Comparison of ENCODE assay signal across 20 cellular contexts in genomic region chr3:100076544-100077529, GRCh38. TPM values are rescaled to one million over a fixed set of nuclear protein-coding genes. Genes with fewer than 3 reads are reported as not detected.
DNase-seq lines count a peak whose midpoint lies in the region; ATAC-seq, FAIRE-seq and TF ChIP-seq lines count a peak whose summit lies in the region.
"Had no signal": no experiment of that assay in that cellular context is flagged by ENCODE, and none has a peak within 500 bp of the region (broad histone marks: within the 10 kb centered on the region; RNA-seq: fewer than 3 reads in every experiment).

No MANE protein-coding gene starts in this region.

- H3K36me3 ChIP-seq in esophagus muscularis mucosa (no peaks in the 10 kb centered on the region), mesendoderm (ENCODE audit: control insufficient read depth, insufficient read depth, low read length) (no peaks in the 10 kb centered on the region), thyroid gland (no peaks in the 10 kb centered on the region)

- DNase-seq in NCI-H146 (lab: John Stamatoyannopoulos, UW) = peak; percentile 2
- DNase-seq in NCI-H146 treated with DMSO at 0.1 percent for 48 hours (lab: John Stamatoyannopoulos, UW; ENCODE audit: unreplicated experiment) = no peak
- DNase-seq in esophagus muscularis mucosa (ENCODE audit: extremely low spot score) = no peak
- DNase-seq in mesendoderm = peak; percentile 54
- DNase-seq in thyroid gland = peak in 1 of 2 donors; percentile 25
- DNase-seq in H54 (ENCODE audit: insufficient read length, low spot score) = no peak
- DNase-seq: activated naive CD4-positive, alpha-beta T cell treated with anti-CD3 and anti-CD28 coated beads, Interleukin-2, amount 50 U/mL, for 16 hours; EL; naive B cell; NCI-H1092; NCI-H524 treated with DMSO at 0.1 percent for 48 hours; T-helper 9 cell had no signal

- no peak overlapping the region for H2AK5ac ChIP-seq in mesendoderm (ENCODE audit: low read length)

- no peak overlapping the region for H3K4ac ChIP-seq in mesendoderm (ENCODE audit: low read depth, low read length)

- no peak for ATAC-seq in GM18517 (IDR thresholded peaks at IDR 0.05; ENCODE audit: unreplicated experiment)
- no peak for ATAC-seq in HG03045 (IDR thresholded peaks at IDR 0.05; ENCODE audit: unreplicated experiment)
- ATAC-seq: HCT116 had no signal

- H3K56ac ChIP-seq in mesendoderm (ENCODE audit: low read length) = peak overlapping the region; percentile 45

- TF ChIP-seq EP300 in esophagus muscularis mucosa (IDR thresholded peaks at IDR 0.05) = no peak

- H3K18ac ChIP-seq in mesendoderm (ENCODE audit: low read length) = no peak overlapping the region

- TF ChIP-seq POLR2A in esophagus muscularis mucosa (IDR thresholded peaks at IDR 0.05; ENCODE audit: low read depth) = no peak
- no peak for TF ChIP-seq POLR2A in thyroid gland (IDR thresholded peaks at IDR 0.05)
- no peak for TF ChIP-seq POLR2A in H54 (IDR thresholded peaks at IDR 0.05; ENCODE audit: low read depth, low read length)

- no peaks in the 10 kb centered on the region for H3K79me2 ChIP-seq in mesendoderm (ENCODE audit: control insufficient read depth, insufficient read depth, low read length)

- H3K4me3 ChIP-seq in esophagus muscularis mucosa (no peak overlapping the region), mesendoderm (ENCODE audit: low read length) (no peak overlapping the region), thyroid gland (replicated peaks in 1 of 3) (no peak overlapping the region)
- H3K4me3 ChIP-seq: skin epidermis had no signal

- H4K5ac ChIP-seq in mesendoderm (ENCODE audit: low read length) = no peak overlapping the region

- H3K23ac ChIP-seq in mesendoderm (ENCODE audit: low read length) = no peak overlapping the region

- H4K8ac ChIP-seq in mesendoderm (ENCODE audit: low read depth, low read length) = no peak overlapping the region

- H3K27ac ChIP-seq in esophagus muscularis mucosa (replicated peaks in 1 of 4) (peak overlapping the region; percentile 2 to 47 (median 24)), mesendoderm (ENCODE audit: low read depth, low read length) (no peak overlapping the region), thyroid gland (peak overlapping the region in 2 of 3 donors; percentile 33 to 35)
- H3K27ac ChIP-seq: 22Rv1 had no signal

- no peak overlapping the region for H2BK120ac ChIP-seq in mesendoderm (ENCODE audit: low read depth, low read length)

- H2BK15ac ChIP-seq in mesendoderm (replicated peaks; ENCODE audit: low read depth) = no peak overlapping the region

- H3K9me3 ChIP-seq in esophagus muscularis mucosa (no peaks in the 10 kb centered on the region), thyroid gland (no peaks in the 10 kb centered on the region)

- no peak overlapping the region for H2BK5ac ChIP-seq in mesendoderm (ENCODE audit: low read length)

- no peaks in the 10 kb centered on the region for H3K79me1 ChIP-seq in mesendoderm (ENCODE audit: low read length)

- no peak overlapping the region for H3K9ac ChIP-seq in mesendoderm (ENCODE audit: low read length)

- H3K4me2 ChIP-seq in mesendoderm (ENCODE audit: low read length) = no peak overlapping the region

- WGBS in esophagus muscularis mucosa = 59% methylated on average over 8 of the region's 8 CpGs
- WGBS in mesendoderm (ENCODE audit: extremely low coverage, insufficient coverage, low lambda C conversion rate) = no CpG with 5 or more reads among the region's 8 CpGs
- WGBS in thyroid gland, 2 donors = 48 to 58% methylated on average over 8 of the region's 8 CpGs

- no peak for FAIRE-seq in H54 (lab: Jason Lieb, UNC)
- FAIRE-seq: colon, GM12892 had no signal

- H3K27me3 ChIP-seq in esophagus muscularis mucosa (no peaks in the 10 kb centered on the region), mesendoderm (ENCODE audit: insufficient read depth, low read length, poor library complexity) (no peaks in the 10 kb centered on the region), thyroid gland (no peaks in the 10 kb centered on the region)

- H3K4me1 ChIP-seq in esophagus muscularis mucosa = peaks cover 28 to 48% (median 40%) of the 10 kb centered on the region in 4 donors
- peaks cover 5% of the 10 kb centered on the region for H3K4me1 ChIP-seq in mesendoderm (ENCODE audit: control insufficient read depth, low read depth, low read length)
- H3K4me1 ChIP-seq in thyroid gland = peaks cover 10 to 15% of the 10 kb centered on the region in 2 donors

- intact Hi-C loops in esophagus muscularis mucosa (cut with DNase I) = no loop called here
- intact Hi-C loops in thyroid gland (cut with DNase I) = no loop called here

- TF ChIP-seq CTCF in esophagus muscularis mucosa (IDR thresholded peaks at IDR 0.05) = no peak
- no peak for TF ChIP-seq CTCF in thyroid gland (IDR thresholded peaks at IDR 0.05)

RNA-seq across cellular contexts. Expression of gene FILIP1L, which starts 37.5 kb away (rescaled TPM):
- total RNA-seq in esophagus muscularis mucosa (100 to 1,000 TPM; 120 to 134 (median 127) TPM), thyroid gland (10 to 100 TPM in 3 of 4 donors, 1 to 10 TPM in 1; 4.4 to 17.7 (median 13.2) TPM)
- polyA plus RNA-seq in mesendoderm (2013, experiment 1 of 2) = 1.7 TPM
- polyA plus RNA-seq in mesendoderm (2013, experiment 2 of 2) = 1.5 TPM
- total RNA-seq: RPMI7951 had no signal

Comparison
In these comparisons a context has a peak if more than half of its experiments do, and no peak if none do; other contexts are left out.
1. DNase-seq: peak in NCI-H146 (single experiment) and mesendoderm (single experiment); none in NCI-H146 treated with DMSO at 0.1 percent for 48 hours (single experiment), esophagus muscularis mucosa (single experiment) and H54 (single experiment).
2. RNA of gene FILIP1L, which starts 37.5 kb away (total RNA-seq): 120 to 134 TPM in esophagus muscularis mucosa; 4.4 to 17.7 TPM in thyroid gland; every median in the first group is over 4 times any median in the second.